ENCODE assay signal across 1 cellular context in genomic region chr2:37052600-37053332, GRCh38.
A peak's percentile ranks its signal among the peaks of the same experiment; 100 is the strongest.
TF ChIP-seq lines count a peak whose summit lies in the region.

No MANE protein-coding gene starts in this region.

TF ChIP-seq in K562, 482 proteins besides CTCF, POLR2A, EP300 and RAD21:
- TF ChIP-seq CLOCK (CRISPR knock-in tag; IDR thresholded peaks at IDR 0.05; ENCODE audit: borderline replicate concordance) (no peak), TCF3 (CRISPR knock-in tag; IDR thresholded peaks at IDR 0.05) (no peak), MTA1 (IDR thresholded peaks at IDR 0.05; ENCODE audit: borderline replicate concordance) (no peak), MCM3 (IDR thresholded peaks at IDR 0.05) (no peak), ZNF551 (CRISPR knock-in tag; IDR thresholded peaks at IDR 0.05) (no peak), CTBP1 (IDR thresholded peaks at IDR 0.05; ENCODE audit: borderline replicate concordance) (no peak), TOE1 (IDR thresholded peaks at IDR 0.05; ENCODE audit: borderline replicate concordance) (no peak), TOE1 (CRISPR knock-in tag; IDR thresholded peaks at IDR 0.05; ENCODE audit: borderline replicate concordance, low read depth) (no peak), TAF7 (tag; IDR thresholded peaks at IDR 0.05) (no peak), CEBPB (tag; IDR thresholded peaks at IDR 0.05) (peak; percentile 48)
